In the genomic region with DNA sequence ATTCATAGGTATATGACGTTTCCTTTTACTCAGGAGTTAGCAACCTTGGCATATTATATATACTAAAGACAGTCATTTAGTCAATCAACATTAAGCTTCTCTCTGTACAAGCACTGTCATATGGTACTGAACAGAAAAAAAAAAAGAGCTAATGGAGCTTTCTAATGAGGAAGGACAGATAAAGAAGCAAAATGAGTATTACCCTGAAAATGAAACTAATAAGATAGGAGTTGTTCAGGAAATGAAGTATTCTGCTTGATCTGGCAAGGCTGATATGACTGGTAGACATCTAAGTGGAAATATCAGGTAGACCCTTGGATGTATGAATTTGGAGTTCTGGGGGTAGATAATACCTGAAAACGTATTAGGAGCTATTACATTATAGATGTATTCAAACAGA, we compare ENCODE assay signal across 15 cellular contexts. TPM values are rescaled to one million over a fixed set of nuclear protein-coding genes. Genes with fewer than 3 reads are reported as not detected.
DNase-seq lines count a peak whose midpoint lies in the region; ATAC-seq and TF ChIP-seq lines count a peak whose summit lies in the region.
"Had no signal": no experiment of that assay in that cellular context is flagged by ENCODE, and none has a peak within 500 bp of the region (broad histone marks: within the 10 kb centered on the region; RNA-seq: fewer than 3 reads in every experiment).

No MANE protein-coding gene starts in this region.

- H3K27me3 ChIP-seq in endodermal cell (ENCODE audit: control insufficient read depth, insufficient read depth, low read length, poor library complexity, severe bottlenecking): no peaks in the 10 kb centered on the region
- H3K27me3 ChIP-seq: cardiac muscle cell had no signal

- H3K4me3 ChIP-seq in endodermal cell (ENCODE audit: low read length): no peak overlapping the region
- H3K4me3 ChIP-seq: cardiac muscle cell had no signal

- peak overlapping the region; percentile 56 for H3K4me3 Mint-ChIP-seq in activated T-cell treated with anti-CD3 and anti-CD28 coated beads, Interleukin-2, amount 50 U/mL, for 4 hours
- no peak overlapping the region for H3K4me3 Mint-ChIP-seq in activated CD4-positive, alpha-beta memory T cell treated with anti-CD3 and anti-CD28 coated beads for 36 hours
- peak overlapping the region; percentile 47 to 63 for H3K4me3 Mint-ChIP-seq in stimulated activated naive B cell treated with anti-CD40 and anti-IgM and Interleukin-4, amounts not matched to agents 10 μg/mL and 1 μg/mL and 100 μg/mL, for 72 hours
- H3K4me3 Mint-ChIP-seq in endodermal cell: no peak overlapping the region

- no peak for DNase-seq in activated T-cell treated with anti-CD3 and anti-CD28 coated beads, Interleukin-2, amount 50 U/mL, for 4 hours
- no peak for DNase-seq in activated T-cell treated with anti-CD3 and anti-CD28 coated beads, Interleukin-2, amount 50 U/mL, for 1 hour
- DNase-seq in activated CD4-positive, alpha-beta memory T cell treated with anti-CD3 and anti-CD28 coated beads for 36 hours: no peak
- no peak for DNase-seq in stimulated activated naive B cell treated with anti-CD40 and anti-IgM and Interleukin-4, amounts not matched to agents 10 μg/mL and 1 μg/mL and 100 μg/mL, for 72 hours
- DNase-seq in endodermal cell: no peak
- DNase-seq in NK-92 treated with Interleukin-12 subunit alpha and Interleukin-12 subunit beta, amount 100 ng/mL, for 24 hours (lab: John Stamatoyannopoulos, UW): no peak
- DNase-seq: DMS79; effector memory CD4-positive, alpha-beta T cell; H7; NCI-H1436; NCI-H345 had no signal

- H3K27ac ChIP-seq in endodermal cell (ENCODE audit: low read depth, low read length): no peak overlapping the region
- H3K27ac ChIP-seq: cardiac muscle cell, HL-60 had no signal

- no peaks in the 10 kb centered on the region for H3K9me3 ChIP-seq in endodermal cell (ENCODE audit: control insufficient read depth, low read length)

- peak overlapping the region; percentile 42 for H3K27ac Mint-ChIP-seq in activated CD4-positive, alpha-beta memory T cell treated with anti-CD3 and anti-CD28 coated beads for 36 hours
- peak overlapping the region; percentile 87 for H3K27ac Mint-ChIP-seq in stimulated activated naive B cell treated with anti-CD40 and anti-IgM and Interleukin-4, amounts not matched to agents 10 μg/mL and 1 μg/mL and 100 μg/mL, for 72 hours
- no peak overlapping the region for H3K27ac Mint-ChIP-seq in endodermal cell

- no peak for TF ChIP-seq CTCF in endodermal cell (conservative IDR thresholded peaks at IDR 0.05)

- intact Hi-C loops in activated CD4-positive, alpha-beta memory T cell treated with anti-CD3 and anti-CD28 coated beads for 36 hours (cut with micrococcal nuclease): no loop called here

- H3K27me3 Mint-ChIP-seq in activated T-cell treated with anti-CD3 and anti-CD28 coated beads, Interleukin-2, amount 50 U/mL, for 4 hours (ENCODE audit: low read depth): no peaks in the 10 kb centered on the region
- H3K27me3 Mint-ChIP-seq in activated CD4-positive, alpha-beta memory T cell treated with anti-CD3 and anti-CD28 coated beads for 36 hours: no peaks in the 10 kb centered on the region
- no peaks in the 10 kb centered on the region for H3K27me3 Mint-ChIP-seq in stimulated activated naive B cell treated with anti-CD40 and anti-IgM and Interleukin-4, amounts not matched to agents 10 μg/mL and 1 μg/mL and 100 μg/mL, for 72 hours
- H3K27me3 Mint-ChIP-seq in endodermal cell (ENCODE audit: insufficient read depth): peaks cover 21% of the 10 kb centered on the region

- WGBS in endodermal cell (ENCODE audit: insufficient coverage in 1 of 2, insufficient read length in 1 of 2), 2 experiments: 91 to 100% methylated on average over 1 of the region's 2 CpGs

- H3K4me1 ChIP-seq in endodermal cell (ENCODE audit: control insufficient read depth, insufficient read depth, low read length): peaks cover 8% of the 10 kb centered on the region

- POLR2A ChIA-PET in activated CD4-positive, alpha-beta memory T cell treated with anti-CD3 and anti-CD28 coated beads for 36 hours (lab: Charles Lee): interaction anchor here (1.1 kb wide), 1 partner anchor 94 kb away, joined by 3 read pairs; no protein-coding TSS in a partner anchor

- H3K36me3 ChIP-seq in endodermal cell (ENCODE audit: control insufficient read depth, insufficient read depth, low read length): peaks cover 34% of the 10 kb centered on the region
- H3K36me3 ChIP-seq: cardiac muscle cell had no signal

- H3K9me3 Mint-ChIP-seq in activated T-cell treated with anti-CD3 and anti-CD28 coated beads, Interleukin-2, amount 50 U/mL, for 4 hours: no peaks in the 10 kb centered on the region
- no peaks in the 10 kb centered on the region for H3K9me3 Mint-ChIP-seq in activated CD4-positive, alpha-beta memory T cell treated with anti-CD3 and anti-CD28 coated beads for 36 hours
- no peaks in the 10 kb centered on the region for H3K9me3 Mint-ChIP-seq in stimulated activated naive B cell treated with anti-CD40 and anti-IgM and Interleukin-4, amounts not matched to agents 10 μg/mL and 1 μg/mL and 100 μg/mL, for 72 hours
- no peaks in the 10 kb centered on the region for H3K9me3 Mint-ChIP-seq in endodermal cell

- peaks cover 73% of the 10 kb centered on the region for H3K4me1 Mint-ChIP-seq in activated T-cell treated with anti-CD3 and anti-CD28 coated beads, Interleukin-2, amount 50 U/mL, for 4 hours (ENCODE audit: low read depth)
- peaks cover 78% of the 10 kb centered on the region for H3K4me1 Mint-ChIP-seq in activated CD4-positive, alpha-beta memory T cell treated with anti-CD3 and anti-CD28 coated beads for 36 hours (ENCODE audit: low read depth)
- H3K4me1 Mint-ChIP-seq in stimulated activated naive B cell treated with anti-CD40 and anti-IgM and Interleukin-4, amounts not matched to agents 10 μg/mL and 1 μg/mL and 100 μg/mL, for 72 hours: peaks cover 47 to 59% of the 10 kb centered on the region in 2 donors
- peaks cover 15% of the 10 kb centered on the region for H3K4me1 Mint-ChIP-seq in endodermal cell

- ATAC-seq in activated T-cell treated with anti-CD3 and anti-CD28 coated beads, Interleukin-2, amount 50 U/mL, for 4 hours: no peak
- ATAC-seq in HG02610 (IDR thresholded peaks at IDR 0.05; ENCODE audit: unreplicated experiment) (peak; percentile 53), HG02938 (IDR thresholded peaks at IDR 0.05; ENCODE audit: unreplicated experiment) (no peak)
- peak; percentile 33 to 37 for ATAC-seq in stimulated activated naive B cell treated with anti-CD40 and anti-IgM and Interleukin-4, amounts not matched to agents 10 μg/mL and 1 μg/mL and 100 μg/mL, for 72 hours (replicated peaks)

- H3K9ac ChIP-seq in endodermal cell (ENCODE audit: extremely low read depth, low read length, poor library complexity, severe bottlenecking): no peak overlapping the region

- no peaks in the 10 kb centered on the region for H3K36me3 Mint-ChIP-seq in activated T-cell treated with anti-CD3 and anti-CD28 coated beads, Interleukin-2, amount 50 U/mL, for 4 hours (ENCODE audit: insufficient read depth)
- H3K36me3 Mint-ChIP-seq in activated CD4-positive, alpha-beta memory T cell treated with anti-CD3 and anti-CD28 coated beads for 36 hours: no peaks in the 10 kb centered on the region
- H3K36me3 Mint-ChIP-seq in stimulated activated naive B cell treated with anti-CD40 and anti-IgM and Interleukin-4, amounts not matched to agents 10 μg/mL and 1 μg/mL and 100 μg/mL, for 72 hours: peaks cover 13 to 25% of the 10 kb centered on the region in 2 donors
- H3K36me3 Mint-ChIP-seq in endodermal cell (ENCODE audit: low read depth): peaks cover 22% of the 10 kb centered on the region

- CTCF ChIA-PET in activated CD4-positive, alpha-beta memory T cell treated with anti-CD3 and anti-CD28 coated beads for 36 hours (lab: Charles Lee): interaction anchor here (0.9 to 3.7 kb wide), 4 partner anchors 9 to 198 kb away, joined by 4 to 44 read pairs (median 4); no protein-coding TSS in a partner anchor

RNA-seq across cellular contexts. Expression of a gene that starts 4.3 kb away (rescaled TPM):
- 10 to 100 TPM; 14.7 to 17.2 (median 16.1) TPM for total RNA-seq in activated T-cell treated with anti-CD3 and anti-CD28 coated beads, Interleukin-2, amount 50 U/mL, for 4 hours
- 10 to 100 TPM; 18.4 to 19.4 TPM for total RNA-seq in activated CD4-positive, alpha-beta memory T cell treated with anti-CD3 and anti-CD28 coated beads for 36 hours
- total RNA-seq in endodermal cell: 1 to 10 TPM; 5.0 to 8.5 TPM
- 2.7 TPM for polyA plus RNA-seq in endodermal cell (2013, experiment 1 of 2)
- 1.9 TPM for polyA plus RNA-seq in endodermal cell (2013, experiment 2 of 2)

RNA-seq across cellular contexts. Expression of a gene that starts 41.4 kb away (rescaled TPM):
- total RNA-seq in activated T-cell treated with anti-CD3 and anti-CD28 coated beads, Interleukin-2, amount 50 U/mL, for 4 hours: 100 to 1,000 TPM; 179 to 227 (median 216) TPM
- total RNA-seq in activated CD4-positive, alpha-beta memory T cell treated with anti-CD3 and anti-CD28 coated beads for 36 hours: 100 to 1,000 TPM; 203 TPM
- total RNA-seq in endodermal cell: under 1 TPM; 0.20 to 0.26 TPM
- polyA plus RNA-seq in endodermal cell (2013, experiment 1 of 2): 0.50 TPM
- 0.75 TPM for polyA plus RNA-seq in endodermal cell (2013, experiment 2 of 2)

Comparison
In these comparisons a context has a peak if more than half of its experiments do, and no peak if none do; other contexts are left out.
1. ATAC-seq: peak in HG02610 (single experiment) and stimulated activated naive B cell treated with anti-CD40 and anti-IgM and Interleukin-4, amounts not matched to agents 10 μg/mL and 1 μg/mL and 100 μg/mL, for 72 hours (2 of 2); none in activated T-cell treated with anti-CD3 and anti-CD28 coated beads, Interleukin-2, amount 50 U/mL, for 4 hours (0 of 2) and HG02938 (single experiment).
2. H3K4me3 Mint-ChIP-seq: peak in activated T-cell treated with anti-CD3 and anti-CD28 coated beads, Interleukin-2, amount 50 U/mL, for 4 hours (single experiment) and stimulated activated naive B cell treated with anti-CD40 and anti-IgM and Interleukin-4, amounts not matched to agents 10 μg/mL and 1 μg/mL and 100 μg/mL, for 72 hours (2 of 2); none in activated CD4-positive, alpha-beta memory T cell treated with anti-CD3 and anti-CD28 coated beads for 36 hours (single experiment) and endodermal cell (single experiment).
3. RNA of a gene that starts 41.4 kb away (total RNA-seq): 179 to 227 TPM in activated T-cell treated with anti-CD3 and anti-CD28 coated beads, Interleukin-2, amount 50 U/mL, for 4 hours and 203 TPM in activated CD4-positive, alpha-beta memory T cell treated with anti-CD3 and anti-CD28 coated beads for 36 hours; 0.20 to 0.26 TPM in endodermal cell; every median in the first group is over 100 times any median in the second.